Comparison of ENCODE assay signal across 12 cellular contexts in the genomic region with DNA sequence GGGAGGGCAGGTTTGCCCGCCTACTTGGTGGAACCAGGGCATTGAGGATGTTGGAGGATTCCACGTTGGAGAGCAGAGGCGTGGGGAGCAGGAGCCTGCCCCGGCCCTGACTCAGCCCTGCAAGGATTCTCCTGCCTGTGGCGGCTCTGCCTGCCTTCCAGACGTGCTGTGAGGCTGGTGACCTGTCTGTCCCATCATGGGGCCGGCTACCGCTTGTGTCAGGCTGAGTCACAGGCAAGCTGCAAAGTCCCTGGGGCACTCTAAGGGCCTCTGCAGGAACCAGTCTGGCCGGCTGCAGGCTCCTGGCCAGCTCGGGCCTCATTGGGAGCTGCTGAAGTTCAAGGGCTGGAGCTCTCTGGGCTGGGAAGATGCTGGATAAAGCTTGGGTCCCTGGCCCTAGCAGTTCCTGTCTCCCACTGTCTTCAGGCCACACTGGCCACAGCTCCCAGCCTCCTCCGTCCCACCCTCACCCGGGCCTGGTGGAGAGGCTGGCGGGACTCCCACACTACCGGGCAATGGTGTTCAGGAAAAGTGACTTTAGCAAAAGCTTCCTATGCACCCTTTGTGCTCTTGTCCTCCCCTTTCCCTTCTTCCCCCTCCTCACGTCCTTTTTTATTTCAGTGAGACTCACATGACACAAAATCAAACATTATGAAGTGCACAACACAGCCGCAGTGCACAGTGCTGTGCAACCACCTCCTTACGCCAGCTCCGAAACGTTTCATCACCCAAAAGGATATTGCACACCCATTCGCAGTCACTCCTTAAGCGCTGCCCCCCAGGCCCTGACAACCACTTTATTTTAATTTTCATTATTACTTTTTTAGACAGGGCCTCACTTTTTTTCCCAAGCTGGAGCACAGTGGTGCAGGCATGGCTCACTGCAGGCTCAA. TPM values are rescaled to one million over a fixed set of nuclear protein-coding genes. Genes with fewer than 3 reads are reported as not detected.
DNase-seq lines count a peak whose midpoint lies in the region; ATAC-seq and TF ChIP-seq lines count a peak whose summit lies in the region.
"Had no signal": no experiment of that assay in that cellular context is flagged by ENCODE, and none has a peak within 500 bp of the region (broad histone marks: within the 10 kb centered on the region; RNA-seq: fewer than 3 reads in every experiment).

No MANE protein-coding gene starts in this region.

- H3K4me3 Mint-ChIP-seq in type B pancreatic cell, result no peak overlapping the region
- H3K4me3 Mint-ChIP-seq: activated T-cell treated with anti-CD3 and anti-CD28 coated beads, Interleukin-2, amount 50 U/mL, for 72 hours; memory B cell had no signal

- no peak for TF ChIP-seq CTCF in type B pancreatic cell (conservative IDR thresholded peaks at IDR 0.05)

- ATAC-seq in HG03342 (IDR thresholded peaks at IDR 0.05; ENCODE audit: unreplicated experiment) (no peak), GM21423 (IDR thresholded peaks at IDR 0.05; ENCODE audit: unreplicated experiment) (no peak)
- ATAC-seq: activated T-cell treated with anti-CD3 and anti-CD28 coated beads, Interleukin-2, amount 50 U/mL, for 72 hours had no signal

- peaks cover 4% of the 10 kb centered on the region for H3K4me1 Mint-ChIP-seq in type B pancreatic cell (ENCODE audit: unreplicated experiment)
- H3K4me1 Mint-ChIP-seq: memory B cell had no signal

- H3K27ac Mint-ChIP-seq in type B pancreatic cell, result peak overlapping the region; percentile 89
- H3K27ac Mint-ChIP-seq: activated T-cell treated with anti-CD3 and anti-CD28 coated beads, Interleukin-2, amount 50 U/mL, for 72 hours; memory B cell had no signal

- no peaks in the 10 kb centered on the region for H3K36me3 Mint-ChIP-seq in type B pancreatic cell
- H3K36me3 Mint-ChIP-seq: memory B cell had no signal

- H3K9me3 Mint-ChIP-seq in type B pancreatic cell, result no peaks in the 10 kb centered on the region
- H3K9me3 Mint-ChIP-seq: memory B cell had no signal

- no peaks in the 10 kb centered on the region for H3K27me3 Mint-ChIP-seq in type B pancreatic cell

- DNase-seq in DMS53 (lab: John Stamatoyannopoulos, UW), result peak; percentile 67
- no peak for DNase-seq in DMS53 treated with DMSO at 0.1 percent for 48 hours (lab: John Stamatoyannopoulos, UW; ENCODE audit: unreplicated experiment)
- DNase-seq in RPMI7951 (ENCODE audit: low read depth), result peak; percentile 98
- peak; percentile 64 for DNase-seq in fibroblast of gingiva (ENCODE audit: low read depth)
- DNase-seq in type B pancreatic cell (ENCODE audit: extremely low spot score, unreplicated experiment), result no peak
- no peak for DNase-seq in retina
- DNase-seq: activated T-cell treated with anti-CD3 and anti-CD28 coated beads, Interleukin-2, amount 50 U/mL, for 72 hours; effector CD8-positive, alpha-beta T cell; substantia nigra had no signal

RNA-seq across cellular contexts. Expression of gene ULK1, which starts 22.0 kb away (rescaled TPM):
- 3.0 and 4.2 TPM in 2 replicates for total RNA-seq in RPMI7951 (2014; rRNA removed; shearing (Covaris generic))
- 80.0 and 99.3 TPM in 2 replicates for total RNA-seq in type B pancreatic cell (ENCODE audit: low replicate concordance)

RNA-seq across cellular contexts. Expression of gene MMP17, which starts 44.2 kb away (rescaled TPM):
- total RNA-seq in RPMI7951 (2014; rRNA removed; shearing (Covaris generic)), result 48.7 and 50.9 TPM in 2 replicates
- 14.1 and 26.8 TPM in 2 replicates for total RNA-seq in type B pancreatic cell (ENCODE audit: low replicate concordance)
- total RNA-seq: activated T-cell treated with anti-CD3 and anti-CD28 coated beads, Interleukin-2, amount 50 U/mL, for 72 hours had no signal

RNA-seq across cellular contexts. Expression of gene PUS1, which starts 56.7 kb away (rescaled TPM):
- 9.5 and 10.8 TPM in 2 replicates for total RNA-seq in RPMI7951 (2014; rRNA removed; shearing (Covaris generic))
- total RNA-seq in type B pancreatic cell (ENCODE audit: low replicate concordance), result 32.2 and 38.1 TPM in 2 replicates

Comparison
In these comparisons a context has a peak if more than half of its experiments do, and no peak if none do; other contexts are left out.
1. DNase-seq: peak in DMS53 (single experiment), RPMI7951 (single experiment) and fibroblast of gingiva (single experiment); none in DMS53 treated with DMSO at 0.1 percent for 48 hours (single experiment), type B pancreatic cell (single experiment) and retina (single experiment).
2. RNA of gene ULK1, which starts 22.0 kb away (total RNA-seq): 80.0 to 99.3 TPM in type B pancreatic cell; 3.0 to 4.2 TPM in RPMI7951; every median in the first group is over 10 times any median in the second.